ENCODE assay signal across 15 cellular contexts in genomic region chr1:20636785-20637347, GRCh38. TPM values are rescaled to one million over a fixed set of nuclear protein-coding genes. Genes with fewer than 3 reads are reported as not detected.
DNase-seq lines count a peak whose midpoint lies in the region; ATAC-seq and TF ChIP-seq lines count a peak whose summit lies in the region.
"Had no signal": no experiment of that assay in that cellular context is flagged by ENCODE, and none has a peak within 500 bp of the region (broad histone marks: within the 10 kb centered on the region; RNA-seq: fewer than 3 reads in every experiment).

No MANE protein-coding gene starts in this region.

- no TSS peak for BruUV-seq in IMR-90 (replicated peaks; lab: Mats Ljungman, UMichigan)

- no peak overlapping the region for H3K56ac ChIP-seq in IMR-90 (ENCODE audit: extremely low read depth, insufficient read depth, low read length)

- H3K23ac ChIP-seq in IMR-90 (ENCODE audit: low read depth, low read length) (no peak overlapping the region), trophoblast cell (ENCODE audit: low read length) (no peak overlapping the region)

- H3K4me3 ChIP-seq in IMR-90 (ENCODE audit: insufficient read depth, low read depth, low read length): no peak overlapping the region
- peak overlapping the region; percentile 42 for H3K4me3 ChIP-seq in trophoblast cell (ENCODE audit: low read depth, low read length)
- H3K4me3 ChIP-seq: A549, HAP-1 had no signal

- H3K9ac ChIP-seq in IMR-90 (ENCODE audit: low read depth, low read length) (no peak overlapping the region), trophoblast cell (ENCODE audit: low read length) (no peak overlapping the region)

- H3K4ac ChIP-seq in IMR-90 (ENCODE audit: low read depth, low read length) (no peak overlapping the region), trophoblast cell (ENCODE audit: low read depth, low read length) (no peak overlapping the region)

- 96% methylated on average over 5 of the region's 8 CpGs; no CpG with 5 or more reads in 1 of the 2 experiments for WGBS in IMR-90 (ENCODE audit: extremely low coverage in 2 of 2, insufficient read length in 1 of 2), 2 experiments
- no CpG with 5 or more reads among the region's 8 CpGs for WGBS in trophoblast cell (ENCODE audit: extremely low coverage, insufficient coverage, insufficient read length)

- CTCF ChIA-PET in IMR-90 (lab: Yijun Ruan, JAX): no interaction called here

- dilution Hi-C loops in IMR-90 (cut with HindIII; ENCODE audit: low sequenced_read_pairs, unreplicated experiment): no loop called here

- H4K91ac ChIP-seq in IMR-90 (ENCODE audit: insufficient read depth, low read depth, low read length): no peak overlapping the region
- no peak overlapping the region for H4K91ac ChIP-seq in trophoblast cell (ENCODE audit: low read depth, low read length)

- H3K4me1 ChIP-seq in IMR-90 (ENCODE audit: control insufficient read depth, insufficient read depth, low read length): no peaks in the 10 kb centered on the region
- H3K4me1 ChIP-seq in trophoblast cell (ENCODE audit: control insufficient read depth in 1 of 2, insufficient read depth in 2 of 2, low read length in 2 of 2): peaks cover 7 to 10% of the 10 kb centered on the region in 2 experiments
- H3K4me1 ChIP-seq: BE2C had no signal

- peak overlapping the region; percentile 27 to 68 for H3K27ac Mint-ChIP-seq in effector memory CD8-positive, alpha-beta T cell
- H3K27ac Mint-ChIP-seq: CD8-positive, alpha-beta T cell; HFFc6 had no signal

- peaks cover 20% of the 10 kb centered on the region for H3K36me3 Mint-ChIP-seq in effector memory CD8-positive, alpha-beta T cell (ENCODE audit: insufficient read depth)

- H2BK15ac ChIP-seq in IMR-90 (ENCODE audit: low read depth, low read length): no peak overlapping the region

- H2AFZ ChIP-seq in IMR-90 (replicated peaks; ENCODE audit: low read length, poor library complexity) (no peak overlapping the region), trophoblast cell (ENCODE audit: insufficient read depth, low read length, poor library complexity) (no peak overlapping the region)

- TF ChIP-seq RAD21 in IMR-90 (IDR thresholded peaks at IDR 0.05; ENCODE audit: low read length): no peak

- no peaks in the 10 kb centered on the region for H3K9me3 ChIP-seq in IMR-90 (ENCODE audit: control insufficient read depth, insufficient read depth, low read length)
- no peaks in the 10 kb centered on the region for H3K9me3 ChIP-seq in trophoblast cell (ENCODE audit: insufficient read depth, low read depth, low read length)
- H3K9me3 ChIP-seq: A549, BE2C, HAP-1 had no signal

- no peak for TF ChIP-seq CTCF in IMR-90 (conservative IDR thresholded peaks at IDR 0.05; ENCODE audit: low read depth, low read length)

- no peak overlapping the region for H4K5ac ChIP-seq in IMR-90 (ENCODE audit: low read depth, low read length)

- H3K18ac ChIP-seq in IMR-90 (ENCODE audit: low read depth, low read length) (no peak overlapping the region), trophoblast cell (ENCODE audit: low read length) (no peak overlapping the region)

- H3K9me1 ChIP-seq in IMR-90 (ENCODE audit: insufficient read depth, low read length): peaks cover 14% of the 10 kb centered on the region

- no peak overlapping the region for H3K4me2 ChIP-seq in IMR-90 (ENCODE audit: low read depth, low read length)
- no peak overlapping the region for H3K4me2 ChIP-seq in trophoblast cell (ENCODE audit: low read length)
- H3K4me2 ChIP-seq: A549 had no signal

- H3K9me3 Mint-ChIP-seq in effector memory CD8-positive, alpha-beta T cell: no peaks in the 10 kb centered on the region
- H3K9me3 Mint-ChIP-seq: CD8-positive, alpha-beta T cell; HFFc6 had no signal

- H4K20me1 ChIP-seq in IMR-90 (ENCODE audit: insufficient read depth, low read length): peaks cover 15% of the 10 kb centered on the region; the same call in 1 of the 2 replicates

- H3K14ac ChIP-seq in IMR-90 (replicated peaks; ENCODE audit: low read depth, low read length) (no peak overlapping the region), trophoblast cell (ENCODE audit: low read length) (no peak overlapping the region)

- H2AK5ac ChIP-seq in IMR-90 (ENCODE audit: low read depth, low read length): no peak overlapping the region
- no peak overlapping the region for H2AK5ac ChIP-seq in trophoblast cell (ENCODE audit: low read length)

- H3K79me1 ChIP-seq in IMR-90 (ENCODE audit: low read depth in 1 of 2, low read length in 2 of 2) (peaks cover 10 to 26% of the 10 kb centered on the region in 2 experiments), trophoblast cell (ENCODE audit: low read length) (peaks cover 4% of the 10 kb centered on the region)

- POLR2A ChIA-PET in IMR-90 (lab: Charles Lee; ENCODE audit: unreplicated experiment): no interaction called here

- no peak for ATAC-seq in IMR-90 (ENCODE audit: low read depth)
- no peak for ATAC-seq in effector memory CD8-positive, alpha-beta T cell (replicated peaks)
- ATAC-seq: A549; CD8-positive, alpha-beta T cell had no signal

- no peak overlapping the region for H4K12ac ChIP-seq in trophoblast cell (ENCODE audit: low read depth, low read length)

- no peaks in the 10 kb centered on the region for H3K27me3 Mint-ChIP-seq in effector memory CD8-positive, alpha-beta T cell

- H3K27ac ChIP-seq in IMR-90 (ENCODE audit: insufficient read depth, low read length) (no peak overlapping the region), trophoblast cell (ENCODE audit: low read depth, low read length) (no peak overlapping the region)
- H3K27ac ChIP-seq: A549, C4-2B had no signal

- H2AK9ac ChIP-seq in IMR-90 (replicated peaks; ENCODE audit: low read depth, low read length, poor library complexity): peak overlapping the region; percentile 66

- no peak for TF ChIP-seq POLR2A in IMR-90 (IDR thresholded peaks at IDR 0.05; ENCODE audit: low read depth, low read length)

- H3K36me3 ChIP-seq in IMR-90 (ENCODE audit: control insufficient read depth, insufficient read depth, low read length) (peaks cover 25% of the 10 kb centered on the region), trophoblast cell (ENCODE audit: control insufficient read depth in 1 of 2, insufficient read depth in 2 of 2, low read length in 2 of 2) (peaks cover 14 to 20% of the 10 kb centered on the region in 2 experiments)
- H3K36me3 ChIP-seq: BE2C had no signal

- peak; percentile 39 for DNase-seq in Daoy (ENCODE audit: low read depth)
- DNase-seq in IMR-90: no peak
- DNase-seq in effector memory CD8-positive, alpha-beta T cell: no peak
- DNase-seq in trophoblast cell: no peak
- DNase-seq in OCI-M2 (lab: John Stamatoyannopoulos, UW; ENCODE audit: unreplicated experiment): no peak
- DNase-seq in activated CD8-positive, alpha-beta memory T cell treated with anti-CD3 and anti-CD28 coated beads for 24 hours: no peak
- DNase-seq: BE2C; CD8-positive, alpha-beta T cell; COR-L47; DND-41; GF-D8; HFFc6 had no signal

- H3K79me2 ChIP-seq in trophoblast cell (ENCODE audit: control insufficient read depth, insufficient read depth, low read length, poor library complexity): peaks cover 2% of the 10 kb centered on the region

- intact Hi-C loops in IMR-90 (cut with micrococcal nuclease): no loop called here

- in situ Hi-C loops in IMR-90 (cut with MboI; ENCODE audit: low sequenced_read_pairs): loop anchor here (5.0 to 25.0 kb wide), 3 partner anchors 65 to 425 kb away; no protein-coding TSS in a partner anchor

- no peak overlapping the region for H4K8ac ChIP-seq in IMR-90 (ENCODE audit: low read depth in 2 of 2, low read length in 2 of 2)
- no peak overlapping the region for H4K8ac ChIP-seq in trophoblast cell (ENCODE audit: low read depth, low read length)

- H2BK120ac ChIP-seq in IMR-90 (ENCODE audit: low read depth, low read length) (no peak overlapping the region), trophoblast cell (ENCODE audit: insufficient read depth, low read length, poor library complexity) (no peak overlapping the region)

- no peak overlapping the region for H2BK12ac ChIP-seq in trophoblast cell (ENCODE audit: low read length)

- no peak overlapping the region for H2BK20ac ChIP-seq in IMR-90 (ENCODE audit: low read depth, low read length)

- H2BK5ac ChIP-seq in IMR-90 (ENCODE audit: low read depth, low read length, poor library complexity, severe bottlenecking) (no peak overlapping the region), trophoblast cell (ENCODE audit: low read depth, low read length, poor library complexity) (no peak overlapping the region)

- H3K4me3 Mint-ChIP-seq in effector memory CD8-positive, alpha-beta T cell: no peak overlapping the region
- H3K4me3 Mint-ChIP-seq: CD8-positive, alpha-beta T cell; HFFc6 had no signal

- H3K27me3 ChIP-seq in IMR-90 (ENCODE audit: control insufficient read depth, insufficient read depth, low read length) (no peaks in the 10 kb centered on the region), trophoblast cell (ENCODE audit: insufficient read depth, low read length) (no peaks in the 10 kb centered on the region)
- H3K27me3 ChIP-seq: BE2C had no signal

- peaks cover 12 to 17% of the 10 kb centered on the region in 2 donors for H3K4me1 Mint-ChIP-seq in effector memory CD8-positive, alpha-beta T cell (ENCODE audit: low read depth in 2 of 2)

TF ChIP-seq in IMR-90, 13 proteins besides CTCF, POLR2A, EP300 and RAD21 (continues in another document):
- TF ChIP-seq RFX5 (IDR thresholded peaks at IDR 0.05; ENCODE audit: low read depth, low read length) (no peak), MAFK (IDR thresholded peaks at IDR 0.05; ENCODE audit: low read depth, low read length) (no peak), RCOR1 (IDR thresholded peaks at IDR 0.05; ENCODE audit: insufficient replicate concordance, low read length) (no peak), BHLHE40 (IDR thresholded peaks at IDR 0.05; ENCODE audit: low read depth, low read length) (no peak), MXI1 (IDR thresholded peaks at IDR 0.05; ENCODE audit: borderline replicate concordance, low read depth, low read length) (no peak)

RNA-seq across cellular contexts. Expression of gene PINK1, which starts 3.6 kb away (rescaled TPM):
- total RNA-seq in Daoy (2014; rRNA removed; shearing (Covaris generic)): 76.0 and 78.5 TPM in 2 replicates
- total RNA-seq in IMR-90 (2012; rRNA removed): 52.9 and 55.3 TPM in 2 replicates
- polyA plus RNA-seq in IMR-90 (2012; rRNA removed): 55.2 and 57.8 TPM in 2 replicates
- polyA plus RNA-seq in IMR-90 (2012; cell fraction: cytosol; rRNA removed): 44.7 and 69.0 TPM in 2 replicates
- polyA plus RNA-seq in IMR-90 (2012; cell fraction: nucleus; rRNA removed; ENCODE audit: low replicate concordance): 39.0 and 41.1 TPM in 2 replicates
- polyA plus RNA-seq in trophoblast cell (2013): 21.6 and 21.9 TPM in 2 replicates

RNA-seq across cellular contexts. Expression of gene DDOST, which starts 24.3 kb away (rescaled TPM):
- total RNA-seq in Daoy (2014; rRNA removed; shearing (Covaris generic)): 239 and 311 TPM in 2 replicates
- total RNA-seq in IMR-90 (2012; rRNA removed): 155 and 179 TPM in 2 replicates
- 414 and 477 TPM in 2 replicates for polyA plus RNA-seq in IMR-90 (2012; rRNA removed)
- polyA plus RNA-seq in IMR-90 (2012; cell fraction: cytosol; rRNA removed): 234 and 424 TPM in 2 replicates
- 92.6 and 119 TPM in 2 replicates for polyA plus RNA-seq in IMR-90 (2012; cell fraction: nucleus; rRNA removed; ENCODE audit: low replicate concordance)
- polyA plus RNA-seq in trophoblast cell (2013): 241 and 250 TPM in 2 replicates

RNA-seq across cellular contexts. Expression of gene CDA, which starts 48.0 kb away (rescaled TPM):
- total RNA-seq in Daoy (2014; rRNA removed; shearing (Covaris generic)): 1.5 TPM in 1 of 2 replicates, not detected in the other
- 0.90 and 1.4 TPM in 2 replicates for total RNA-seq in IMR-90 (2012; rRNA removed)
- polyA plus RNA-seq in IMR-90 (2012; rRNA removed): 9.4 and 10.7 TPM in 2 replicates
- 12.4 and 12.6 TPM in 2 replicates for polyA plus RNA-seq in IMR-90 (2012; cell fraction: cytosol; rRNA removed)
- 2.0 and 2.5 TPM in 2 replicates for polyA plus RNA-seq in IMR-90 (2012; cell fraction: nucleus; rRNA removed; ENCODE audit: low replicate concordance)
- polyA plus RNA-seq in trophoblast cell (2013): 0.16 and 0.21 TPM in 2 replicates
- total RNA-seq: CD8-positive, alpha-beta T cell had no signal
